ENCODE assay signal across 19 cellular contexts in genomic region chr2:8605350-8606065, GRCh38.
DNase-seq lines count a peak whose midpoint lies in the region; ATAC-seq and TF ChIP-seq lines count a peak whose summit lies in the region.
"Had no signal": no experiment of that assay in that cellular context is flagged by ENCODE, and none has a peak within 500 bp of the region (broad histone marks: within the 10 kb centered on the region; RNA-seq: fewer than 3 reads in every experiment).

No MANE protein-coding gene starts in this region.

- H2AFZ ChIP-seq in PC-9, result no peak overlapping the region
- H2AFZ ChIP-seq: parathyroid adenoma had no signal

- peaks cover 54% of the 10 kb centered on the region for H3K4me1 Mint-ChIP-seq in activated T-cell treated with anti-CD3 and anti-CD28 coated beads, Interleukin-2, amount 50 U/mL, for 72 hours (ENCODE audit: low read depth)

- peaks cover 76% of the 10 kb centered on the region for H3K27me3 ChIP-seq in PC-9 (ENCODE audit: insufficient read depth, low read depth)
- H3K27me3 ChIP-seq: ascending aorta, gastrocnemius medialis had no signal

- no peak overlapping the region for H3K4me3 ChIP-seq in PC-9
- H3K4me3 ChIP-seq: ascending aorta, gastrocnemius medialis had no signal

- H3K79me2 ChIP-seq in PC-9 (ENCODE audit: low read depth), result no peaks in the 10 kb centered on the region
- H3K79me2 ChIP-seq: parathyroid adenoma had no signal

- H3K4me2 ChIP-seq in PC-9, result no peak overlapping the region

- no peak overlapping the region for H3K4me3 Mint-ChIP-seq in activated T-cell treated with anti-CD3 and anti-CD28 coated beads, Interleukin-2, amount 50 U/mL, for 72 hours
- H3K4me3 Mint-ChIP-seq: activated T-helper 1 cell treated with anti-CD3 and anti-CD28 coated beads, Interleukin-12 subunit alpha, Interleukin-12 subunit beta, Interleukin-2, Interleukin-4 antibody, amounts not matched to agents 30 ng/mL and 10 ng/mL and 1 ng/mL, durations not matched to agents 14 hours and 24 hours and 36 hours; immature natural killer cell; type B pancreatic cell had no signal

- intact Hi-C loops in posterior cingulate gyrus (cut with DNase I) (no loop called here), PC-9 (cut with micrococcal nuclease; ENCODE audit: unreplicated experiment) (no loop called here)

- H3K9me3 Mint-ChIP-seq in activated T-cell treated with anti-CD3 and anti-CD28 coated beads, Interleukin-2, amount 50 U/mL, for 72 hours, result peaks cover 5 to 6% of the 10 kb centered on the region in 2 donors
- H3K9me3 Mint-ChIP-seq: immature natural killer cell had no signal

- peaks cover 4 to 8% of the 10 kb centered on the region in 2 donors for H3K36me3 Mint-ChIP-seq in activated T-cell treated with anti-CD3 and anti-CD28 coated beads, Interleukin-2, amount 50 U/mL, for 72 hours (ENCODE audit: insufficient read depth in 2 of 2)
- H3K36me3 Mint-ChIP-seq: type B pancreatic cell had no signal

- no peak overlapping the region for H3K27ac Mint-ChIP-seq in activated T-cell treated with anti-CD3 and anti-CD28 coated beads, Interleukin-2, amount 50 U/mL, for 72 hours
- H3K27ac Mint-ChIP-seq: activated T-helper 1 cell treated with anti-CD3 and anti-CD28 coated beads, Interleukin-12 subunit alpha, Interleukin-12 subunit beta, Interleukin-2, Interleukin-4 antibody, amounts not matched to agents 30 ng/mL and 10 ng/mL and 1 ng/mL, durations not matched to agents 14 hours and 24 hours and 36 hours; immature natural killer cell; type B pancreatic cell had no signal

- H3K36me3 ChIP-seq in PC-9 (ENCODE audit: low read depth), result no peaks in the 10 kb centered on the region
- H3K36me3 ChIP-seq: ascending aorta, gastrocnemius medialis had no signal

- peaks cover 6% of the 10 kb centered on the region for H3K27me3 Mint-ChIP-seq in activated T-cell treated with anti-CD3 and anti-CD28 coated beads, Interleukin-2, amount 50 U/mL, for 72 hours (ENCODE audit: low read depth)
- H3K27me3 Mint-ChIP-seq: type B pancreatic cell had no signal

- H3K4me1 ChIP-seq in PC-9 (replicated peaks; ENCODE audit: insufficient read depth), result no peaks in the 10 kb centered on the region
- H3K4me1 ChIP-seq: gastrocnemius medialis, parathyroid adenoma had no signal

- no peak overlapping the region for H3K27ac ChIP-seq in PC-9
- H3K27ac ChIP-seq: gastrocnemius medialis, parathyroid adenoma had no signal

- no peaks in the 10 kb centered on the region for H4K20me1 ChIP-seq in PC-9 (ENCODE audit: insufficient read depth)

- no peak for ATAC-seq in activated T-cell treated with anti-CD3 and anti-CD28 coated beads, Interleukin-2, amount 50 U/mL, for 72 hours (replicated peaks in 1 of 2)
- ATAC-seq: gastrocnemius medialis had no signal

- peak; percentile 72 for DNase-seq in A172 (ENCODE audit: low spot score)
- peak; percentile 24 for DNase-seq in H4 (ENCODE audit: low spot score)
- DNase-seq in SHP77 treated with DMSO at 0.1 percent for 48 hours (lab: John Stamatoyannopoulos, UW), result peak; percentile 23
- peak; percentile 52 for DNase-seq in hepatic stellate cell (ENCODE audit: low spot score)
- DNase-seq in HUDEP-2 (lab: John Stamatoyannopoulos, UW; ENCODE audit: unreplicated experiment in 76 of 76), result no peak
- no peak for DNase-seq in posterior cingulate gyrus
- no peak for DNase-seq in PC-9
- DNase-seq in activated T-cell treated with anti-CD3 and anti-CD28 coated beads, Interleukin-2, amount 50 U/mL, for 72 hours, result no peak
- DNase-seq: AML-193; effector CD8-positive, alpha-beta T cell; gastrocnemius medialis; H7; immature natural killer cell; MV-4-11; NCI-H2227 treated with DMSO at 0.1 percent for 48 hours had no signal

- POLR2A ChIA-PET in PC-9 (lab: Charles Lee; ENCODE audit: unreplicated experiment), result no interaction called here

- TF ChIP-seq CTCF in PC-9 (conservative IDR thresholded peaks at IDR 0.05), result no peak

- CTCF ChIA-PET in PC-9 (lab: Charles Lee), result no interaction called here

- no TSS peak for BruUV-seq in PC-9 (replicated peaks; lab: Mats Ljungman, UMichigan)

- no peaks in the 10 kb centered on the region for H3K9me2 ChIP-seq in PC-9 (ENCODE audit: insufficient read depth)

- no peaks in the 10 kb centered on the region for H3F3A ChIP-seq in PC-9 (ENCODE audit: insufficient read depth, low read depth)

- no peaks in the 10 kb centered on the region for H3K9me3 ChIP-seq in PC-9 (ENCODE audit: insufficient read depth, low read depth)
- H3K9me3 ChIP-seq: ascending aorta, gastrocnemius medialis had no signal

Comparison
In these comparisons a context has a peak if more than half of its experiments do, and no peak if none do; other contexts are left out.
1. DNase-seq: peak in A172 (single experiment), H4 (single experiment), SHP77 treated with DMSO at 0.1 percent for 48 hours (single experiment) and hepatic stellate cell (single experiment); none in HUDEP-2 (0 of 76), posterior cingulate gyrus (0 of 10), PC-9 (0 of 2) and activated T-cell treated with anti-CD3 and anti-CD28 coated beads, Interleukin-2, amount 50 U/mL, for 72 hours (0 of 2).